Comparison of ENCODE assay signal across 1 cellular context in genomic region chr3:72411102-72411501, GRCh38.
TF ChIP-seq lines count a peak whose summit lies in the region.

No MANE protein-coding gene starts in this region.

TF ChIP-seq in K562, 482 proteins besides CTCF, POLR2A, EP300 and RAD21 (continued from another document):
- TF ChIP-seq, protein P1, sequence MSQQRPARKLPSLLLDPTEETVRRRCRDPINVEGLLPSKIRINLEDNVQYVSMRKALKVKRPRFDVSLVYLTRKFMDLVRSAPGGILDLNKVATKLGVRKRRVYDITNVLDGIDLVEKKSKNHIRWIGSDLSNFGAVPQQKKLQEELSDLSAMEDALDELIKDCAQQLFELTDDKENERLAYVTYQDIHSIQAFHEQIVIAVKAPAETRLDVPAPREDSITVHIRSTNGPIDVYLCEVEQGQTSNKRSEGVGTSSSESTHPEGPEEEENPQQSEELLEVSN (IDR thresholded peaks at IDR 0.05; ENCODE audit: borderline replicate concordance in 1 of 2, extremely low read depth in 1 of 2, insufficient read depth in 1 of 2, insufficient read length in 1 of 2, low read depth in 1 of 2, low read length in 1 of 2, poor library complexity in 1 of 2, severe bottlenecking in 1 of 2), result no peak
- TF ChIP-seq C11orf30 (IDR thresholded peaks at IDR 0.05; ENCODE audit: low read depth) (peak; percentile 79), NR2F6 (CRISPR knock-in tag; IDR thresholded peaks at IDR 0.05) (no peak), MEIS2 (IDR thresholded peaks at IDR 0.05; ENCODE audit: partially characterized antibody) (peak; percentile 10), ARID1B (IDR thresholded peaks at IDR 0.05) (0 out of 2 replicates have a peak, but pooled peaks have one; percentile 9), FOXA3 (CRISPR knock-in tag; conservative IDR thresholded peaks at IDR 0.05 in 1 of 2, IDR thresholded peaks at IDR 0.05 in 1 of 2) (no peak), ZNF830 (CRISPR knock-in tag; IDR thresholded peaks at IDR 0.05) (no peak), ZNF589 (CRISPR knock-in tag; IDR thresholded peaks at IDR 0.05; ENCODE audit: low read depth) (no peak), ARHGAP35 (IDR thresholded peaks at IDR 0.05; ENCODE audit: partially characterized antibody) (no peak), JUND (IDR thresholded peaks at IDR 0.05; ENCODE audit: borderline replicate concordance, low read depth, low read length) (peak; percentile 12; the same call in 1 of the 2 replicates), JUND (tag; IDR thresholded peaks at IDR 0.05; ENCODE audit: borderline replicate concordance, low read depth, low read length) (no peak), HSF4 (CRISPR knock-in tag; IDR thresholded peaks at IDR 0.05; ENCODE audit: borderline replicate concordance) (no peak), MYC (IDR thresholded peaks at IDR 0.05; ENCODE audit: low read depth, low read length) (no peak), MYC (CRISPR knock-in tag; IDR thresholded peaks at IDR 0.05; ENCODE audit: borderline replicate concordance, low read depth) (no peak), MXI1 (IDR thresholded peaks at IDR 0.05; ENCODE audit: low read depth, low read length) (no peak), NFE2 (IDR thresholded peaks at IDR 0.05; ENCODE audit: low read depth) (0 out of 2 replicates have a peak, but pooled peaks have one; percentile 15), ZNF24 (IDR thresholded peaks at IDR 0.05) (no peak), CHD7 (IDR thresholded peaks at IDR 0.05; ENCODE audit: low read depth, low read length) (no peak), NFYB (IDR thresholded peaks at IDR 0.05; ENCODE audit: extremely low read depth, insufficient read length) (no peak), MAFG (tag; conservative IDR thresholded peaks at IDR 0.05) (peak; percentile 67), SAFB2 (IDR thresholded peaks at IDR 0.05; ENCODE audit: borderline replicate concordance, low read depth, low read length, severe bottlenecking) (no peak)
- TF ChIP-seq, protein P2, sequence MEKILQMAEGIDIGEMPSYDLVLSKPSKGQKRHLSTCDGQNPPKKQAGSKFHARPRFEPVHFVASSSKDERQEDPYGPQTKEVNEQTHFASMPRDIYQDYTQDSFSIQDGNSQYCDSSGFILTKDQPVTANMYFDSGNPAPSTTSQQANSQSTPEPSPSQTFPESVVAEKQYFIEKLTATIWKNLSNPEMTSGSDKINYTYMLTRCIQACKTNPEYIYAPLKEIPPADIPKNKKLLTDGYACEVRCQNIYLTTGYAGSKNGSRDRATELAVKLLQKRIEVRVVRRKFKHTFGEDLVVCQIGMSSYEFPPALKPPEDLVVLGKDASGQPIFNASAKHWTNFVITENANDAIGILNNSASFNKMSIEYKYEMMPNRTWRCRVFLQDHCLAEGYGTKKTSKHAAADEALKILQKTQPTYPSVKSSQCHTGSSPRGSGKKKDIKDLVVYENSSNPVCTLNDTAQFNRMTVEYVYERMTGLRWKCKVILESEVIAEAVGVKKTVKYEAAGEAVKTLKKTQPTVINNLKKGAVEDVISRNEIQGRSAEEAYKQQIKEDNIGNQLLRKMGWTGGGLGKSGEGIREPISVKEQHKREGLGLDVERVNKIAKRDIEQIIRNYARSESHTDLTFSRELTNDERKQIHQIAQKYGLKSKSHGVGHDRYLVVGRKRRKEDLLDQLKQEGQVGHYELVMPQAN (IDR thresholded peaks at IDR 0.05; ENCODE audit: borderline replicate concordance), result no peak
